8 cellular contexts compared by ENCODE assay signal in the genomic region with DNA sequence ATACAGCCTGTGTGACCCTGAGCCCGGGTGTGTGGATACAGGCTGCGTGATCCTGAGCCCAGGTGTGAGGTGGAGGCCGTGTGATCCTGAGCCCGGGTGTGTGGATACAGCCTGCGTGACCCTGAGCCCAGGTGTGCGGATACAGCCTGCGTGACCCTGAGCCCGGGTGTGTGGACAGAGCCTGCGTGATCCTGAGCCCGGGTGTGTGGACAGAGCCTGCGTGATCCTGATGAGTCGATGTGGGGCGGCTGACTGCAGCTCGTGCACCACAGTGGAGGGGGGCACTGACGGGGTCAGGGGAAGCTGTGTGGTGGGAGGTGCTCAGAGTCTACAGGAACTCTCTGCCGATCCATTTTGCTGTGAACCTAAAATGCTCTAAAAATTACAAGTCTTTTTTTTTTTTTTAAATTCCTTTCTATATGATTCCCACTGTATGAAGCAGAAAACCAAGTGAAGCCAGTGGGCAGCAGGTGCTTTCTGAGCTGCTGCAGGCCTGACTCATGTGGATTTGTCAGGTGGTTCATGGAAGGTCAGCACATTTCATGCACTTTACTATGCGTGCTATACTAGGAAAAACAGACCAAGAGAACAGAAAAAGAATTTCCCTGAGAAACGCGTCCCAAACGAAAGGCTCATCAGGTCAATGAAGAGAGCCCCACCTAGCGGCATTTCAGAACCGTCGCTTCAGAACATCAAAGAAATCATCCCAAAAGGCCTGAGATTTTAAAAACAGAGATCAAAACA. TPM values are rescaled to one million over a fixed set of nuclear protein-coding genes. Genes with fewer than 3 reads are reported as not detected.
DNase-seq lines count a peak whose midpoint lies in the region; ATAC-seq and TF ChIP-seq lines count a peak whose summit lies in the region.

No MANE protein-coding gene starts in this region.

- H3K4me3 ChIP-seq in BLaER1, result no peak overlapping the region
- H3K4me3 ChIP-seq in H7 (ENCODE audit: insufficient read depth, low read depth, low read length), result no peak overlapping the region

- ATAC-seq in omental fat pad (ENCODE audit: low FRiP score), result peak; percentile 83
- ATAC-seq in HG02870 (IDR thresholded peaks at IDR 0.05; ENCODE audit: unreplicated experiment), result no peak
- ATAC-seq in GM21619 (IDR thresholded peaks at IDR 0.05; ENCODE audit: unreplicated experiment), result no peak
- ATAC-seq in HG03108 (IDR thresholded peaks at IDR 0.05; ENCODE audit: unreplicated experiment), result no peak

- DNase-seq in H7 (peak; percentile 90), SK-N-DZ (ENCODE audit: low spot score) (peak; percentile 8), fibroblast of peridontal ligament (ENCODE audit: extremely low read depth) (peak; percentile 81), omental fat pad (ENCODE audit: low spot score) (no peak)

- H3K4me2 ChIP-seq in BLaER1, result peak overlapping the region; percentile 88

- no peak for TF ChIP-seq CTCF in omental fat pad (IDR thresholded peaks at IDR 0.05)

- H3K27me3 ChIP-seq in BLaER1 (no peaks in the 10 kb centered on the region), H7 (ENCODE audit: control insufficient read depth, insufficient read depth, low read length) (no peaks in the 10 kb centered on the region)

- no peaks in the 10 kb centered on the region for H3K9me3 ChIP-seq in BLaER1

- peaks cover 92% of the 10 kb centered on the region for H3K4me1 ChIP-seq in BLaER1

- peaks cover 26% of the 10 kb centered on the region for H3K36me3 ChIP-seq in BLaER1
- H3K36me3 ChIP-seq in H7 (replicated peaks; ENCODE audit: control insufficient read depth, insufficient read depth, low read length), result no peaks in the 10 kb centered on the region; the same call in 1 of the 2 replicates

- peak overlapping the region; percentile 48; the same call in 1 of the 2 replicates for H3K27ac ChIP-seq in BLaER1

- H3K9ac ChIP-seq in BLaER1, result peak overlapping the region; percentile 59; the same call in 1 of the 2 replicates

- peaks cover 73% of the 10 kb centered on the region for H4K20me1 ChIP-seq in BLaER1

RNA-seq across cellular contexts. Expression of gene BRF1, which starts 19.3 kb away (rescaled TPM):
- 18.5 and 24.6 TPM in 2 replicates for total RNA-seq in H7 (2014; rRNA removed; shearing (Covaris generic))
- polyA plus RNA-seq in SK-N-DZ (2014; cell fraction: cytosol; rRNA removed), result 19.0 and 21.0 TPM in 2 replicates
- polyA plus RNA-seq in SK-N-DZ (2014; cell fraction: nucleus; rRNA removed), result 39.7 and 48.3 TPM in 2 replicates
- total RNA-seq in omental fat pad, result 10 to 100 TPM; 22.8 to 46.5 (median 30.7) TPM

RNA-seq across cellular contexts. Expression of gene PACS2, which starts 33.0 kb away (rescaled TPM):
- total RNA-seq in H7 (2014; rRNA removed; shearing (Covaris generic)), result 79.2 and 112 TPM in 2 replicates
- polyA plus RNA-seq in SK-N-DZ (2014; cell fraction: cytosol; rRNA removed), result 21.0 and 31.3 TPM in 2 replicates
- 175 and 199 TPM in 2 replicates for polyA plus RNA-seq in SK-N-DZ (2014; cell fraction: nucleus; rRNA removed)
- 10 to 100 TPM; 47.5 to 78.5 (median 68.9) TPM for total RNA-seq in omental fat pad

RNA-seq across cellular contexts. Expression of gene BTBD6, which starts 33.2 kb away (rescaled TPM):
- 18.7 and 22.3 TPM in 2 replicates for total RNA-seq in H7 (2014; rRNA removed; shearing (Covaris generic))
- polyA plus RNA-seq in SK-N-DZ (2014; cell fraction: cytosol; rRNA removed), result 16.6 and 23.0 TPM in 2 replicates
- 31.2 and 39.8 TPM in 2 replicates for polyA plus RNA-seq in SK-N-DZ (2014; cell fraction: nucleus; rRNA removed)
- total RNA-seq in omental fat pad, result 10 to 100 TPM; 63.9 to 95.4 (median 67.9) TPM
